18 cellular contexts compared by ENCODE assay signal in genomic region chr16:26530584-26531289, GRCh38.
DNase-seq lines count a peak whose midpoint lies in the region; ATAC-seq, FAIRE-seq and TF ChIP-seq lines count a peak whose summit lies in the region.
"Had no signal": no experiment of that assay in that cellular context is flagged by ENCODE, and none has a peak within 500 bp of the region (broad histone marks: within the 10 kb centered on the region; RNA-seq: fewer than 3 reads in every experiment).

No MANE protein-coding gene starts in this region.

- 77% methylated on average over 6 of the region's 6 CpGs; no CpG with 5 or more reads in 1 of the 2 experiments for WGBS in H1 (ENCODE audit: extremely low coverage in 1 of 2, insufficient coverage in 1 of 2, insufficient read length in 1 of 2, insufficient replicate concordance in 2 of 2, low coverage in 1 of 2, low lambda C conversion rate in 2 of 2, missing lambda C conversion rate in 1 of 2), 2 experiments
- 49% methylated on average over 6 of the region's 6 CpGs for WGBS in liver

- H3K4me3 ChIP-seq in H1 (ENCODE audit: extremely low read depth in 1 of 4, insufficient read depth in 2 of 4, low read depth in 3 of 4, low read length in 4 of 4) (no peak overlapping the region), liver (ENCODE audit: low read depth in 1 of 3, low read length in 3 of 3) (no peak overlapping the region), osteoblast (ENCODE audit: insufficient read depth, low read length) (no peak overlapping the region)
- H3K4me3 ChIP-seq: A549, HAP-1 had no signal

- H2BK5ac ChIP-seq in H1 (ENCODE audit: low read depth, low read length), result no peak overlapping the region

- H2AFZ ChIP-seq in H1 (ENCODE audit: low read length) (0 out of 2 replicates have a peak overlapping the region, but pooled peaks have one; percentile 11), osteoblast (ENCODE audit: low read length) (no peak overlapping the region)

- H3K4me2 ChIP-seq in H1 (ENCODE audit: insufficient read depth in 1 of 2, low read depth in 2 of 2, low read length in 2 of 2), result no peak overlapping the region
- H3K4me2 ChIP-seq in osteoblast (ENCODE audit: insufficient read depth, low read length), result no peak overlapping the region
- H3K4me2 ChIP-seq: A549 had no signal

- TF ChIP-seq EP300 in H1 (IDR thresholded peaks at IDR 0.05; ENCODE audit: borderline replicate concordance in 1 of 2, low read depth in 2 of 2, low read length in 2 of 2), result no peak

- H2BK12ac ChIP-seq in H1 (ENCODE audit: low read depth, low read length), result no peak overlapping the region

- H3K36me3 ChIP-seq in H1 (ENCODE audit: control insufficient read depth in 2 of 4, insufficient read depth in 4 of 4, low read length in 3 of 4), result no peaks in the 10 kb centered on the region
- no peaks in the 10 kb centered on the region for H3K36me3 ChIP-seq in liver (ENCODE audit: control insufficient read depth in 4 of 4, insufficient read depth in 3 of 4, low read depth in 1 of 4, low read length in 3 of 4)
- H3K36me3 ChIP-seq in osteoblast (ENCODE audit: insufficient read depth, low read length), result no peaks in the 10 kb centered on the region
- H3K36me3 ChIP-seq: HAP-1 had no signal

- H3K79me2 ChIP-seq in H1 (ENCODE audit: control insufficient read depth in 1 of 2, insufficient read depth in 2 of 2, low read length in 2 of 2) (no peaks in the 10 kb centered on the region), osteoblast (ENCODE audit: insufficient read depth, low read length) (no peaks in the 10 kb centered on the region)

- peaks cover 2% of the 10 kb centered on the region; the same call in 1 of the 2 replicates for H3K23me2 ChIP-seq in H1 (ENCODE audit: low read depth, low read length)

- no peak overlapping the region for H2BK120ac ChIP-seq in H1 (replicated peaks; ENCODE audit: low read depth, low read length)

- H3K4me1 ChIP-seq in H1 (replicated peaks in 1 of 4; ENCODE audit: control insufficient read depth in 3 of 4, insufficient read depth in 4 of 4, low read length in 3 of 4), result no peaks in the 10 kb centered on the region
- peaks cover 3 to 15% (median 15%) of the 10 kb centered on the region in 4 donors for H3K4me1 ChIP-seq in liver (ENCODE audit: control insufficient read depth in 4 of 4, insufficient read depth in 4 of 4, low read length in 3 of 4)
- no peaks in the 10 kb centered on the region for H3K4me1 ChIP-seq in osteoblast (ENCODE audit: insufficient read depth, low read length)
- H3K4me1 ChIP-seq: A549, HAP-1 had no signal

- intact Hi-C loops in Right ventricle myocardium superior (cut with DNase I), result no loop called here

- TF ChIP-seq POLR2A in H1 (IDR thresholded peaks at IDR 0.05; ENCODE audit: control extremely low read depth in 1 of 2, low read depth in 2 of 2, low read length in 2 of 2), result no peak

- H4K20me1 ChIP-seq in H1 (replicated peaks in 1 of 2; ENCODE audit: control insufficient read depth in 1 of 2, insufficient read depth in 2 of 2, low read length in 2 of 2) (no peaks in the 10 kb centered on the region), osteoblast (ENCODE audit: insufficient read depth, low read length) (no peaks in the 10 kb centered on the region)

- no peak overlapping the region for H2AK5ac ChIP-seq in H1 (ENCODE audit: low read depth, low read length)

- no peak overlapping the region for H3K9ac ChIP-seq in H1 (replicated peaks in 1 of 4; ENCODE audit: extremely low read depth in 1 of 4, low read depth in 3 of 4, low read length in 3 of 4)
- no peak overlapping the region for H3K9ac ChIP-seq in liver (ENCODE audit: low read depth in 1 of 2, low read length in 2 of 2)

- no peak overlapping the region for H3K14ac ChIP-seq in H1 (ENCODE audit: insufficient read length)

- H2BK20ac ChIP-seq in H1 (ENCODE audit: low read length), result no peak overlapping the region

- CTCF ChIA-PET in H1 (lab: Charles Lee; ENCODE audit: partially characterized antibody), result interaction anchor here (0.9 to 1.0 kb wide), 2 partner anchors 115 to 126 kb away, joined by 3 read pairs; no protein-coding TSS in a partner anchor

- no peak for FAIRE-seq in H1 (lab: Jason Lieb, UNC)
- FAIRE-seq: A549, D721Med, G401.6, GM12891, HTR-8/SVneo had no signal

- H3K56ac ChIP-seq in H1 (replicated peaks; ENCODE audit: insufficient read length, low read depth, low read length), result no peak overlapping the region

- TF ChIP-seq RAD21 in H1 (IDR thresholded peaks at IDR 0.05 in 1 of 2, conservative IDR thresholded peaks at IDR 0.05 in 1 of 2; ENCODE audit: low read depth in 2 of 2, low read length in 2 of 2), result no peak
- peak in 1 of 2 donors; percentile 30 for TF ChIP-seq RAD21 in liver (IDR thresholded peaks at IDR 0.05)

- H3K79me1 ChIP-seq in H1 (ENCODE audit: low read depth, low read length), result no peaks in the 10 kb centered on the region

- ATAC-seq in Right ventricle myocardium superior (ENCODE audit: poor library complexity), result no peak
- ATAC-seq: A549; CD8-positive, alpha-beta T cell had no signal

- H2BK15ac ChIP-seq in H1 (ENCODE audit: low read length), result no peak overlapping the region

- POLR2A ChIA-PET in H1 (lab: Charles Lee; ENCODE audit: partially characterized antibody), result no interaction called here

- no peak overlapping the region for H3K23ac ChIP-seq in H1 (ENCODE audit: insufficient read length)

- H3K18ac ChIP-seq in H1 (ENCODE audit: extremely low read depth, low read length), result no peak overlapping the region

- TF ChIP-seq CTCF in H1 (IDR thresholded peaks at IDR 0.05; ENCODE audit: control extremely low read depth in 1 of 3, insufficient read depth in 1 of 3, low read depth in 1 of 3, low read length in 3 of 3) (no peak), liver (IDR thresholded peaks at IDR 0.05; ENCODE audit: low read depth, low read length, missing input control) (no peak), osteoblast (IDR thresholded peaks at IDR 0.05; ENCODE audit: extremely low read depth, low read depth, low read length) (no peak)

- H4K5ac ChIP-seq in H1 (ENCODE audit: insufficient read length, low read depth, low read length), result no peak overlapping the region

- no peak overlapping the region for H4K91ac ChIP-seq in H1 (replicated peaks; ENCODE audit: insufficient read length, low read length)

- H3K27ac ChIP-seq in H1 (ENCODE audit: low read depth, low read length) (no peak overlapping the region), liver (ENCODE audit: low read depth in 1 of 2, low read length in 2 of 2) (peak overlapping the region in 1 of 2 donors; percentile 3), osteoblast (ENCODE audit: low read depth, low read length) (no peak overlapping the region)
- H3K27ac ChIP-seq: A549 had no signal

- no peak overlapping the region for H3K4ac ChIP-seq in H1 (replicated peaks; ENCODE audit: insufficient read length, low read depth, low read length)

- H3K9me3 ChIP-seq in H1 (ENCODE audit: insufficient read depth in 2 of 2, low read depth in 1 of 2, low read length in 1 of 2) (no peaks in the 10 kb centered on the region), liver (ENCODE audit: control insufficient read depth in 4 of 4, low read length in 3 of 4) (no peaks in the 10 kb centered on the region), osteoblast (ENCODE audit: low read depth, low read length) (no peaks in the 10 kb centered on the region)
- H3K9me3 ChIP-seq: A549, HAP-1 had no signal

- H4K8ac ChIP-seq in H1 (ENCODE audit: extremely low read depth, insufficient read depth, low read length), result no peak overlapping the region

- H3K27me3 ChIP-seq in H1 (replicated peaks in 1 of 4; ENCODE audit: control insufficient read depth in 3 of 4, extremely low read depth in 1 of 4, insufficient read depth in 3 of 4, low read length in 3 of 4) (no peaks in the 10 kb centered on the region), liver (ENCODE audit: control insufficient read depth in 4 of 4, insufficient read depth in 4 of 4, low read length in 3 of 4) (no peaks in the 10 kb centered on the region), osteoblast (ENCODE audit: insufficient read depth, low read length) (no peaks in the 10 kb centered on the region)

- DNase-seq in H1 (ENCODE audit: low read depth in 1 of 2, low spot score in 2 of 2) (no peak), osteoblast (ENCODE audit: insufficient read length, low spot score, missing footprints) (peak; percentile 5), NCI-H1930 (lab: John Stamatoyannopoulos, UW) (no peak), Right ventricle myocardium superior (no peak), NCI-H2107 (lab: John Stamatoyannopoulos, UW) (no peak)
- DNase-seq: CD8-positive, alpha-beta T cell; COR-L47; DMS153; DMS79 treated with DMSO at 0.1 percent for 48 hours; EL; GOT3 had no signal

TF ChIP-seq in H1, 55 proteins besides CTCF, POLR2A, EP300 and RAD21 (continues in another document):
- TF ChIP-seq CBX8 (IDR thresholded peaks at IDR 0.05; ENCODE audit: borderline replicate concordance, low read depth, low read length), result no peak
- TF ChIP-seq TBP (IDR thresholded peaks at IDR 0.05; ENCODE audit: low read depth, low read length), result no peak
- no peak for TF ChIP-seq RFX5 (IDR thresholded peaks at IDR 0.05; ENCODE audit: borderline replicate concordance, low read depth, low read length)
- TF ChIP-seq CREB1 (IDR thresholded peaks at IDR 0.05), result no peak
- no peak for TF ChIP-seq SIN3A (conservative IDR thresholded peaks at IDR 0.05 in 1 of 2, IDR thresholded peaks at IDR 0.05 in 1 of 2; ENCODE audit: low read depth in 1 of 2, low read length in 2 of 2)
- TF ChIP-seq KDM1A (IDR thresholded peaks at IDR 0.05; ENCODE audit: borderline replicate concordance, low read length), result no peak
- no peak for TF ChIP-seq MAX (IDR thresholded peaks at IDR 0.05)
- TF ChIP-seq BCL11A (IDR thresholded peaks at IDR 0.05; ENCODE audit: low read depth in 2 of 2, low read length in 2 of 2), result no peak

TF ChIP-seq in liver, 16 proteins besides CTCF, POLR2A, EP300 and RAD21 (continues in another document):
- TF ChIP-seq NR2F2 (IDR thresholded peaks at IDR 0.05) (peak; percentile 59), HNF4G (IDR thresholded peaks at IDR 0.05) (peak; percentile 87), FOXA2 (IDR thresholded peaks at IDR 0.05) (peak; percentile 93), GABPA (IDR thresholded peaks at IDR 0.05 in 1 of 2, conservative IDR thresholded peaks at IDR 0.05 in 1 of 2) (peak in 1 of 2 donors; percentile 36), JUND (IDR thresholded peaks at IDR 0.05) (peak; percentile 88 to 91), ATF3 (IDR thresholded peaks at IDR 0.05) (peak; percentile 77), MAX (IDR thresholded peaks at IDR 0.05) (peak; percentile 86), RXRA (IDR thresholded peaks at IDR 0.05) (peak; percentile 96 to 97), TAF1 (conservative IDR thresholded peaks at IDR 0.05) (no peak)
